Comparison of ENCODE assay signal across 9 cellular contexts in genomic region chr4:47510506-47511143, GRCh38. TPM values are rescaled to one million over a fixed set of nuclear protein-coding genes. Genes with fewer than 3 reads are reported as not detected.
DNase-seq lines count a peak whose midpoint lies in the region; ATAC-seq, FAIRE-seq and TF ChIP-seq lines count a peak whose summit lies in the region.
"Had no signal": no experiment of that assay in that cellular context is flagged by ENCODE, and none has a peak within 500 bp of the region (broad histone marks: within the 10 kb centered on the region; RNA-seq: fewer than 3 reads in every experiment).

No MANE protein-coding gene starts in this region.

- H3K79me2 ChIP-seq in Karpas-422 (ENCODE audit: low read length) (peaks cover 47% of the 10 kb centered on the region), endothelial cell of umbilical vein (ENCODE audit: control insufficient read depth, insufficient read depth, low read length) (no peaks in the 10 kb centered on the region)

- no peaks in the 10 kb centered on the region for H3K27me3 Mint-ChIP-seq in type B pancreatic cell

- BruUV-seq in endothelial cell of umbilical vein (replicated peaks; lab: Mats Ljungman, UMichigan) = no TSS peak

- DNase-seq in GM03348 (ENCODE audit: low spot score) (peak; percentile 22), Karpas-422 (peak; percentile 65), endothelial cell of umbilical vein (ENCODE audit: low read depth, low spot score) (peak; percentile 68), type B pancreatic cell (ENCODE audit: extremely low spot score, unreplicated experiment) (no peak), Peyer's patch (no peak), middle frontal gyrus (ENCODE audit: extremely low spot score, low spot score) (no peak), HAP-1 (ENCODE audit: low spot score in 2 of 2) (no peak)

- H3K27ac Mint-ChIP-seq in type B pancreatic cell = no peak overlapping the region

- dilution Hi-C loops in endothelial cell of umbilical vein (cut with MboI; ENCODE audit: extremely low pct_ligation_motif_present, low sequenced_read_pairs) = no loop called here

- H3K36me3 Mint-ChIP-seq in type B pancreatic cell = peaks cover 25% of the 10 kb centered on the region

- no peaks in the 10 kb centered on the region for H3K27me3 ChIP-seq in Karpas-422 (ENCODE audit: low read length)
- H3K27me3 ChIP-seq in endothelial cell of umbilical vein (ENCODE audit: control insufficient read depth in 2 of 2, insufficient read depth in 2 of 2, low read length in 2 of 2) = no peaks in the 10 kb centered on the region
- no peaks in the 10 kb centered on the region for H3K27me3 ChIP-seq in Peyer's patch
- no peaks in the 10 kb centered on the region for H3K27me3 ChIP-seq in HAP-1 (ENCODE audit: low read depth)

- H3K4me1 Mint-ChIP-seq in type B pancreatic cell (ENCODE audit: unreplicated experiment) = peaks cover 19% of the 10 kb centered on the region

- H2AFZ ChIP-seq in Karpas-422 (ENCODE audit: low read length) (no peak overlapping the region), endothelial cell of umbilical vein (ENCODE audit: low read depth, low read length) (peak overlapping the region; percentile 78)

- no peaks in the 10 kb centered on the region for H3K9me2 ChIP-seq in Karpas-422 (replicated peaks; ENCODE audit: insufficient read depth, low read length)

- H3K9ac ChIP-seq in Karpas-422 (ENCODE audit: low read length) (no peak overlapping the region), endothelial cell of umbilical vein (replicated peaks; ENCODE audit: extremely low read depth, insufficient read depth, low read length) (no peak overlapping the region)

- ATAC-seq in GM21619 (IDR thresholded peaks at IDR 0.05; ENCODE audit: unreplicated experiment) = peak; percentile 98

- H3K36me3 ChIP-seq in Karpas-422 (ENCODE audit: insufficient read depth, low read length) (peaks cover 11% of the 10 kb centered on the region; the same call in 1 of the 2 replicates), endothelial cell of umbilical vein (ENCODE audit: control insufficient read depth in 2 of 2, extremely low read depth in 1 of 2, insufficient read depth in 2 of 2, low read length in 2 of 2) (peaks cover 0 to 2% of the 10 kb centered on the region in 2 experiments), Peyer's patch (peaks cover 0 to 11% (median 0%) of the 10 kb centered on the region in 3 donors), HAP-1 (replicated peaks) (peaks cover 21% of the 10 kb centered on the region)

- no peak for TF ChIP-seq POLR2A in endothelial cell of umbilical vein (IDR thresholded peaks at IDR 0.05; ENCODE audit: low read depth, low read length)
- TF ChIP-seq POLR2A in Peyer's patch (IDR thresholded peaks at IDR 0.05) = no peak

- intact Hi-C loops in endothelial cell of umbilical vein (cut with micrococcal nuclease) = loop anchor here (1.0 kb wide), 2 partner anchors 21 to 54 kb away; no protein-coding TSS in a partner anchor

- H3K9me3 ChIP-seq in Karpas-422 (ENCODE audit: low read length) (no peaks in the 10 kb centered on the region), endothelial cell of umbilical vein (replicated peaks; ENCODE audit: control insufficient read depth, insufficient read depth, low read length) (no peaks in the 10 kb centered on the region), Peyer's patch (no peaks in the 10 kb centered on the region), HAP-1 (no peaks in the 10 kb centered on the region)

- in situ Hi-C loops in HAP-1 (cut with MboI; ENCODE audit: low sequenced_read_pairs) = no loop called here

- 0 out of 2 replicates have a peak, but pooled peaks cover 2% of the 10 kb centered on the region for H4K20me1 ChIP-seq in Karpas-422 (ENCODE audit: insufficient read depth, low read depth, low read length)
- no peaks in the 10 kb centered on the region for H4K20me1 ChIP-seq in endothelial cell of umbilical vein (replicated peaks; ENCODE audit: control insufficient read depth, extremely low read depth, insufficient read depth, low read length)

- H3K4me3 ChIP-seq in Karpas-422 (ENCODE audit: low read length) = no peak overlapping the region
- no peak overlapping the region for H3K4me3 ChIP-seq in endothelial cell of umbilical vein (replicated peaks in 1 of 3; ENCODE audit: insufficient read depth in 1 of 3, low read depth in 1 of 3, low read length in 3 of 3)
- H3K4me3 ChIP-seq in Peyer's patch = no peak overlapping the region
- no peak overlapping the region for H3K4me3 ChIP-seq in HAP-1

- FAIRE-seq in endothelial cell of umbilical vein (lab: Jason Lieb, UNC) = peak; percentile 72
- FAIRE-seq: H1 had no signal

- H3K4me1 ChIP-seq in Karpas-422 (ENCODE audit: low read length) = peaks cover 44% of the 10 kb centered on the region
- H3K4me1 ChIP-seq in endothelial cell of umbilical vein (ENCODE audit: control insufficient read depth, extremely low read depth, insufficient read depth, low read length) = peaks cover 11% of the 10 kb centered on the region
- H3K4me1 ChIP-seq in Peyer's patch = no peaks in the 10 kb centered on the region
- H3K4me1 ChIP-seq in HAP-1 = peaks cover 39% of the 10 kb centered on the region

- H3K27ac ChIP-seq in Karpas-422 (ENCODE audit: low read length) (peak overlapping the region; percentile 23; the same call in 1 of the 2 replicates), endothelial cell of umbilical vein (ENCODE audit: insufficient read depth, low read depth, low read length) (peak overlapping the region; percentile 45), Peyer's patch (no peak overlapping the region)

- no peak for TF ChIP-seq CTCF in endothelial cell of umbilical vein (IDR thresholded peaks at IDR 0.05; ENCODE audit: extremely low read depth in 1 of 2, insufficient read depth in 1 of 2, low read depth in 1 of 2, low read length in 2 of 2)
- TF ChIP-seq CTCF in type B pancreatic cell (conservative IDR thresholded peaks at IDR 0.05) = peak; percentile 42
- TF ChIP-seq CTCF in Peyer's patch (IDR thresholded peaks at IDR 0.05) = peak in 3 of 6 experiments; percentile 11 to 20 (median 13)

- CTCF ChIA-PET in endothelial cell of umbilical vein (lab: Charles Lee) = interaction anchor here (0.6 to 4.0 kb wide), 11 partner anchors 9 to 475 kb away, joined by 3 to 22 read pairs (median 3); partner anchors contain the start of gene ATP10D

- H3K4me2 ChIP-seq in Karpas-422 (ENCODE audit: low read depth, low read length, poor library complexity, severe bottlenecking) (peak overlapping the region; percentile 3), endothelial cell of umbilical vein (ENCODE audit: insufficient read depth, low read length) (peak overlapping the region; percentile 29)

- no peaks in the 10 kb centered on the region for H3K9me1 ChIP-seq in endothelial cell of umbilical vein (replicated peaks; ENCODE audit: control insufficient read depth, extremely low read depth, insufficient read depth, low read length)

- H3K4me3 Mint-ChIP-seq in type B pancreatic cell = no peak overlapping the region

- no peaks in the 10 kb centered on the region for H3K9me3 Mint-ChIP-seq in type B pancreatic cell

- POLR2A ChIA-PET in endothelial cell of umbilical vein (lab: Charles Lee) = no interaction called here

TF ChIP-seq in endothelial cell of umbilical vein, 7 proteins besides CTCF, POLR2A, EP300 and RAD21:
- no peak for TF ChIP-seq EZH2 (IDR thresholded peaks at IDR 0.05; ENCODE audit: borderline replicate concordance, low read depth, low read length, severe bottlenecking)
- no peak for TF ChIP-seq MAX (IDR thresholded peaks at IDR 0.05; ENCODE audit: insufficient read depth, insufficient read length)
- no peak for TF ChIP-seq JUN (IDR thresholded peaks at IDR 0.05; ENCODE audit: borderline replicate concordance, insufficient read depth, insufficient read length, low read depth)
- TF ChIP-seq POLR2AphosphoS5 (IDR thresholded peaks at IDR 0.05; ENCODE audit: insufficient read depth, low read depth, low read length) = no peak
- TF ChIP-seq GATA2 (IDR thresholded peaks at IDR 0.05; ENCODE audit: insufficient read depth, insufficient read length, low read depth, low read length) = no peak
- no peak for TF ChIP-seq FOS (IDR thresholded peaks at IDR 0.05; ENCODE audit: borderline replicate concordance, insufficient read depth, low read length)
- no peak for TF ChIP-seq MYC (IDR thresholded peaks at IDR 0.05; ENCODE audit: low read depth, low read length)

RNA-seq across cellular contexts. Expression of gene ATP10D, which starts 25.6 kb away (rescaled TPM):
- 18.9 and 27.4 TPM in 2 replicates for total RNA-seq in Karpas-422 (2014; rRNA removed; shearing (Covaris generic); ENCODE audit: low replicate concordance)
- 30.9 and 34.1 TPM in 2 replicates for total RNA-seq in endothelial cell of umbilical vein
- 32.8 and 40.2 TPM in 2 replicates for polyA plus RNA-seq in endothelial cell of umbilical vein
- polyA plus RNA-seq in endothelial cell of umbilical vein (2011; cell fraction: cytosol; rRNA removed) = 10.8 and 17.5 TPM in 2 replicates
- polyA plus RNA-seq in endothelial cell of umbilical vein (2011; cell fraction: nucleus; rRNA removed) = 39.1 and 41.9 TPM in 2 replicates
- polyA plus RNA-seq in endothelial cell of umbilical vein (2012) = 24.3 and 29.4 TPM in 2 replicates
- 238 and 283 TPM in 2 replicates for polyA minus RNA-seq in endothelial cell of umbilical vein
- 3.9 TPM for polyA minus RNA-seq in endothelial cell of umbilical vein (2011; cell fraction: cytosol; rRNA and poly(A)+ RNA removed)
- 71.7 and 108 TPM in 2 replicates for polyA minus RNA-seq in endothelial cell of umbilical vein (2011; cell fraction: nucleus; rRNA and poly(A)+ RNA removed)
- 17.1 and 33.5 TPM in 2 replicates for total RNA-seq in type B pancreatic cell (ENCODE audit: low replicate concordance)
- total RNA-seq in Peyer's patch = 10 to 100 TPM in 2 of 4 donors, 1 to 10 TPM in 2; 4.4 to 15.7 (median 10.0) TPM

RNA-seq across cellular contexts. Expression of gene COMMD8, which starts 47.1 kb away (rescaled TPM):
- total RNA-seq in Karpas-422 (2014; rRNA removed; shearing (Covaris generic); ENCODE audit: low replicate concordance) = 25.4 and 94.5 TPM in 2 replicates
- 20.3 and 22.3 TPM in 2 replicates for total RNA-seq in endothelial cell of umbilical vein
- polyA plus RNA-seq in endothelial cell of umbilical vein = 2.9 and 4.9 TPM in 2 replicates
- 11.2 and 11.9 TPM in 2 replicates for polyA plus RNA-seq in endothelial cell of umbilical vein (2011; cell fraction: cytosol; rRNA removed)
- 5.1 and 7.2 TPM in 2 replicates for polyA plus RNA-seq in endothelial cell of umbilical vein (2011; cell fraction: nucleus; rRNA removed)
- 10.7 and 16.3 TPM in 2 replicates for polyA plus RNA-seq in endothelial cell of umbilical vein (2012)
- polyA minus RNA-seq in endothelial cell of umbilical vein = 1.3 and 1.7 TPM in 2 replicates
- 1.7 TPM for polyA minus RNA-seq in endothelial cell of umbilical vein (2011; cell fraction: cytosol; rRNA and poly(A)+ RNA removed)
- 4.4 and 4.9 TPM in 2 replicates for polyA minus RNA-seq in endothelial cell of umbilical vein (2011; cell fraction: nucleus; rRNA and poly(A)+ RNA removed)
- 12.2 and 12.8 TPM in 2 replicates for total RNA-seq in type B pancreatic cell (ENCODE audit: low replicate concordance)
- 10 to 100 TPM in 3 of 4 donors, 1 to 10 TPM in 1; 6.0 to 26.1 (median 19.1) TPM for total RNA-seq in Peyer's patch

Comparison
In these comparisons a context has a peak if more than half of its experiments do, and no peak if none do; other contexts are left out.
1. DNase-seq: peak in GM03348 (single experiment), Karpas-422 (single experiment) and endothelial cell of umbilical vein (single experiment); none in type B pancreatic cell (single experiment), Peyer's patch (0 of 3), middle frontal gyrus (single experiment) and HAP-1 (0 of 2).
2. H3K27ac ChIP-seq: peak in Karpas-422 (single experiment) and endothelial cell of umbilical vein (single experiment); none in Peyer's patch (0 of 4).